In genomic region chr1:23825076-23825761, GRCh38 we compare ENCODE assay signal across 1 cellular context.
TF ChIP-seq lines count a peak whose summit lies in the region.

Gene HMGCL, minus strand, starts transcription at chr1:23825429. Its CDS starts 14 bp downstream, at chr1:23825415.

TF ChIP-seq in HepG2, 621 proteins besides CTCF, POLR2A, EP300 and RAD21 (continued from another document and continues in another):
- TF ChIP-seq TBX2 (CRISPR knock-in tag; IDR thresholded peaks at IDR 0.05; ENCODE audit: borderline replicate concordance) (peak; percentile 84), ZBTB38 (CRISPR knock-in tag; IDR thresholded peaks at IDR 0.05) (no peak), TFE3 (CRISPR knock-in tag; IDR thresholded peaks at IDR 0.05) (peak; percentile 96), CAMTA2 (CRISPR knock-in tag; IDR thresholded peaks at IDR 0.05; ENCODE audit: borderline replicate concordance) (no peak), ZIK1 (CRISPR knock-in tag; IDR thresholded peaks at IDR 0.05; ENCODE audit: borderline replicate concordance, low read depth) (peak; percentile 61; the same call in 1 of the 2 replicates), ZBTB14 (CRISPR knock-in tag; IDR thresholded peaks at IDR 0.05) (no peak; the same call in 1 of the 2 replicates), ZMYM4 (CRISPR knock-in tag; IDR thresholded peaks at IDR 0.05) (peak; percentile 83), PBX2 (CRISPR knock-in tag; IDR thresholded peaks at IDR 0.05) (no peak), MYC (CRISPR knock-in tag; IDR thresholded peaks at IDR 0.05; ENCODE audit: borderline replicate concordance) (peak; percentile 88; the same call in 1 of the 2 replicates), RBFOX2 (IDR thresholded peaks at IDR 0.05; ENCODE audit: low read depth, low read length) (peak; percentile 97), ZNF598 (CRISPR knock-in tag; IDR thresholded peaks at IDR 0.05; ENCODE audit: borderline replicate concordance) (peak; percentile 81; the same call in 1 of the 2 replicates), HES4 (CRISPR knock-in tag; IDR thresholded peaks at IDR 0.05; ENCODE audit: borderline replicate concordance) (0 out of 2 replicates have a peak, but pooled peaks have one; percentile 28), NR2C2 (CRISPR knock-in tag; IDR thresholded peaks at IDR 0.05; ENCODE audit: borderline replicate concordance) (peak; percentile 46; the same call in 1 of the 2 replicates), NR2F6 (IDR thresholded peaks at IDR 0.05) (no peak), NR2F6 (CRISPR knock-in tag; IDR thresholded peaks at IDR 0.05) (no peak; the same call in 1 of the 2 replicates), ZMAT3 (CRISPR knock-in tag; conservative IDR thresholded peaks at IDR 0.05) (peak; percentile 77; the same call in 1 of the 2 replicates), SIN3A (IDR thresholded peaks at IDR 0.05; ENCODE audit: borderline replicate concordance, low read depth, low read length) (peak; percentile 60; the same call in 1 of the 2 replicates), POLR2AphosphoS5 (IDR thresholded peaks at IDR 0.05; ENCODE audit: low read depth, low read length) (peak; percentile 82), MBNL3 (CRISPR knock-in tag; conservative IDR thresholded peaks at IDR 0.05) (no peak), HDAC2 (CRISPR knock-in tag; IDR thresholded peaks at IDR 0.05) (peak; percentile 53; the same call in 1 of the 2 replicates), ZNF557 (CRISPR knock-in tag; IDR thresholded peaks at IDR 0.05) (no peak; the same call in 1 of the 2 replicates), ZNF143 (CRISPR knock-in tag; IDR thresholded peaks at IDR 0.05) (peak; percentile 95), SNAPC5 (CRISPR knock-in tag; IDR thresholded peaks at IDR 0.05; ENCODE audit: borderline replicate concordance) (peak; percentile 81; the same call in 1 of the 2 replicates), ASH2L (IDR thresholded peaks at IDR 0.05; ENCODE audit: insufficient read length, low read depth, low read length) (peak; percentile 84), ZGPAT (CRISPR knock-in tag; IDR thresholded peaks at IDR 0.05) (peak; percentile 91), IKZF1 (IDR thresholded peaks at IDR 0.05) (no peak), ATRX (CRISPR knock-in tag; IDR thresholded peaks at IDR 0.05; ENCODE audit: borderline replicate concordance) (no peak), ARID5B (CRISPR knock-in tag; IDR thresholded peaks at IDR 0.05) (peak; percentile 68), FOXA3 (CRISPR knock-in tag; IDR thresholded peaks at IDR 0.05) (no peak), ZNF543 (CRISPR knock-in tag; IDR thresholded peaks at IDR 0.05) (peak; percentile 63; the same call in 1 of the 2 replicates), SMAD9 (CRISPR knock-in tag; IDR thresholded peaks at IDR 0.05) (0 out of 2 replicates have a peak, but pooled peaks have one; percentile 26), PHF21A (CRISPR knock-in tag; IDR thresholded peaks at IDR 0.05) (peak; percentile 43; the same call in 1 of the 2 replicates), DNMT1 (CRISPR knock-in tag; IDR thresholded peaks at IDR 0.05) (0 out of 2 replicates have a peak, but pooled peaks have one; percentile 54), JUNB (CRISPR knock-in tag; IDR thresholded peaks at IDR 0.05; ENCODE audit: borderline replicate concordance) (no peak), NFIB (CRISPR knock-in tag; IDR thresholded peaks at IDR 0.05; ENCODE audit: borderline replicate concordance) (no peak)
- TF ChIP-seq, protein P1, sequence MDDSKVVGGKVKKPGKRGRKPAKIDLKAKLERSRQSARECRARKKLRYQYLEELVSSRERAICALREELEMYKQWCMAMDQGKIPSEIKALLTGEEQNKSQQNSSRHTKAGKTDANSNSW (CRISPR knock-in tag; IDR thresholded peaks at IDR 0.05; ENCODE audit: borderline replicate concordance), result peak; percentile 71; the same call in 1 of the 2 replicates
- TF ChIP-seq, protein P2, sequence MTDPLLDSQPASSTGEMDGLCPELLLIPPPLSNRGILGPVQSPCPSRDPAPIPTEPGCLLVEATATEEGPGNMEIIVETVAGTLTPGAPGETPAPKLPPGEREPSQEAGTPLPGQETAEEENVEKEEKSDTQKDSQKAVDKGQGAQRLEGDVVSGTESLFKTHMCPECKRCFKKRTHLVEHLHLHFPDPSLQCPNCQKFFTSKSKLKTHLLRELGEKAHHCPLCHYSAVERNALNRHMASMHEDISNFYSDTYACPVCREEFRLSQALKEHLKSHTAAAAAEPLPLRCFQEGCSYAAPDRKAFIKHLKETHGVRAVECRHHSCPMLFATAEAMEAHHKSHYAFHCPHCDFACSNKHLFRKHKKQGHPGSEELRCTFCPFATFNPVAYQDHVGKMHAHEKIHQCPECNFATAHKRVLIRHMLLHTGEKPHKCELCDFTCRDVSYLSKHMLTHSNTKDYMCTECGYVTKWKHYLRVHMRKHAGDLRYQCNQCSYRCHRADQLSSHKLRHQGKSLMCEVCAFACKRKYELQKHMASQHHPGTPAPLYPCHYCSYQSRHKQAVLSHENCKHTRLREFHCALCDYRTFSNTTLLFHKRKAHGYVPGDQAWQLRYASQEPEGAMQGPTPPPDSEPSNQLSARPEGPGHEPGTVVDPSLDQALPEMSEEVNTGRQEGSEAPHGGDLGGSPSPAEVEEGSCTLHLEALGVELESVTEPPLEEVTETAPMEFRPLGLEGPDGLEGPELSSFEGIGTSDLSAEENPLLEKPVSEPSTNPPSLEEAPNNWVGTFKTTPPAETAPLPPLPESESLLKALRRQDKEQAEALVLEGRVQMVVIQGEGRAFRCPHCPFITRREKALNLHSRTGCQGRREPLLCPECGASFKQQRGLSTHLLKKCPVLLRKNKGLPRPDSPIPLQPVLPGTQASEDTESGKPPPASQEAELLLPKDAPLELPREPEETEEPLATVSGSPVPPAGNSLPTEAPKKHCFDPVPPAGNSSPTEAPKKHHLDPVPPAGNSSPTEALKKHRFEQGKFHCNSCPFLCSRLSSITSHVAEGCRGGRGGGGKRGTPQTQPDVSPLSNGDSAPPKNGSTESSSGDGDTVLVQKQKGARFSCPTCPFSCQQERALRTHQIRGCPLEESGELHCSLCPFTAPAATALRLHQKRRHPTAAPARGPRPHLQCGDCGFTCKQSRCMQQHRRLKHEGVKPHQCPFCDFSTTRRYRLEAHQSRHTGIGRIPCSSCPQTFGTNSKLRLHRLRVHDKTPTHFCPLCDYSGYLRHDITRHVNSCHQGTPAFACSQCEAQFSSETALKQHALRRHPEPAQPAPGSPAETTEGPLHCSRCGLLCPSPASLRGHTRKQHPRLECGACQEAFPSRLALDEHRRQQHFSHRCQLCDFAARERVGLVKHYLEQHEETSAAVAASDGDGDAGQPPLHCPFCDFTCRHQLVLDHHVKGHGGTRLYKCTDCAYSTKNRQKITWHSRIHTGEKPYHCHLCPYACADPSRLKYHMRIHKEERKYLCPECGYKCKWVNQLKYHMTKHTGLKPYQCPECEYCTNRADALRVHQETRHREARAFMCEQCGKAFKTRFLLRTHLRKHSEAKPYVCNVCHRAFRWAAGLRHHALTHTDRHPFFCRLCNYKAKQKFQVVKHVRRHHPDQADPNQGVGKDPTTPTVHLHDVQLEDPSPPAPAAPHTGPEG (CRISPR knock-in tag; IDR thresholded peaks at IDR 0.05), result no peak; the same call in none of the 2 replicates
- TF ChIP-seq, protein P3, sequence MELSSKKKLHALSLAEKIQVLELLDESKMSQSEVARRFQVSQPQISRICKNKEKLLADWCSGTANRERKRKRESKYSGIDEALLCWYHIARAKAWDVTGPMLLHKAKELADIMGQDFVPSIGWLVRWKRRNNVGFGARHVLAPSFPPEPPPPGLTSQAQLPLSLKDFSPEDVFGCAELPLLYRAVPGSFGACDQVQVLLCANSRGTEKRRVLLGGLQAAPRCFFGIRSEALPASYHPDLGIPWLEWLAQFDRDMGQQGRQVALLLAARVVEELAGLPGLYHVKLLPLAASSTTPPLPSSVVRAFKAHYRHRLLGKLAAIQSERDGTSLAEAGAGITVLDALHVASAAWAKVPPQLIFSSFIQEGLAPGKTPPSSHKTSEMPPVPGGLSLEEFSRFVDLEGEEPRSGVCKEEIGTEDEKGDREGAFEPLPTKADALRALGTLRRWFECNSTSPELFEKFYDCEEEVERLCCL (CRISPR knock-in tag; IDR thresholded peaks at IDR 0.05; ENCODE audit: borderline replicate concordance), result no peak
- TF ChIP-seq, protein P4, sequence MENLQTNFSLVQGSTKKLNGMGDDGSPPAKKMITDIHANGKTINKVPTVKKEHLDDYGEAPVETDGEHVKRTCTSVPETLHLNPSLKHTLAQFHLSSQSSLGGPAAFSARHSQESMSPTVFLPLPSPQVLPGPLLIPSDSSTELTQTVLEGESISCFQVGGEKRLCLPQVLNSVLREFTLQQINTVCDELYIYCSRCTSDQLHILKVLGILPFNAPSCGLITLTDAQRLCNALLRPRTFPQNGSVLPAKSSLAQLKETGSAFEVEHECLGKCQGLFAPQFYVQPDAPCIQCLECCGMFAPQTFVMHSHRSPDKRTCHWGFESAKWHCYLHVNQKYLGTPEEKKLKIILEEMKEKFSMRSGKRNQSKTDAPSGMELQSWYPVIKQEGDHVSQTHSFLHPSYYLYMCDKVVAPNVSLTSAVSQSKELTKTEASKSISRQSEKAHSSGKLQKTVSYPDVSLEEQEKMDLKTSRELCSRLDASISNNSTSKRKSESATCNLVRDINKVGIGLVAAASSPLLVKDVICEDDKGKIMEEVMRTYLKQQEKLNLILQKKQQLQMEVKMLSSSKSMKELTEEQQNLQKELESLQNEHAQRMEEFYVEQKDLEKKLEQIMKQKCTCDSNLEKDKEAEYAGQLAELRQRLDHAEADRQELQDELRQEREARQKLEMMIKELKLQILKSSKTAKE (CRISPR knock-in tag; IDR thresholded peaks at IDR 0.05; ENCODE audit: borderline replicate concordance), result no peak
